In genomic region chr7:73822319-73823173, GRCh38 we compare ENCODE assay signal across 1 cellular context.
TF ChIP-seq lines count a peak whose summit lies in the region.

No MANE protein-coding gene starts in this region.

TF ChIP-seq in SK-N-SH, 30 proteins besides CTCF, POLR2A, EP300 and RAD21 (continued from another document):
- no peak for TF ChIP-seq IRF3 (IDR thresholded peaks at IDR 0.05; ENCODE audit: low read depth, low read length)
- TF ChIP-seq MXI1 (IDR thresholded peaks at IDR 0.05; ENCODE audit: low read depth, low read length) = peak; percentile 52; the same call in 1 of the 2 replicates
- no peak for TF ChIP-seq CHD2 (IDR thresholded peaks at IDR 0.05; ENCODE audit: low read length, partially characterized antibody)
- TF ChIP-seq REST (IDR thresholded peaks at IDR 0.05; ENCODE audit: low read depth, low read length) = 0 out of 2 replicates have a peak, but pooled peaks have one; percentile 61
- peak; percentile 80 for TF ChIP-seq GATA2 (CRISPR knock-in tag; IDR thresholded peaks at IDR 0.05)
- no peak for TF ChIP-seq GABPA (IDR thresholded peaks at IDR 0.05; ENCODE audit: low read depth)
- no peak for TF ChIP-seq ELF1 (IDR thresholded peaks at IDR 0.05)
- TF ChIP-seq MEF2A (IDR thresholded peaks at IDR 0.05; ENCODE audit: borderline replicate concordance, low read depth) = no peak; the same call in 1 of the 2 replicates
- TF ChIP-seq MAX (IDR thresholded peaks at IDR 0.05; ENCODE audit: low read depth) = no peak; the same call in 1 of the 2 replicates
- no peak; the same call in 1 of the 2 replicates for TF ChIP-seq TAF1 (IDR thresholded peaks at IDR 0.05; ENCODE audit: borderline replicate concordance, low read depth, low read length)
- TF ChIP-seq NRF1 (IDR thresholded peaks at IDR 0.05; ENCODE audit: low read depth, low read length) = no peak
- peak; percentile 96; the same call in 1 of the 2 replicates for TF ChIP-seq RXRA (IDR thresholded peaks at IDR 0.05; ENCODE audit: borderline replicate concordance, low read depth)
- TF ChIP-seq RCOR1 (IDR thresholded peaks at IDR 0.05; ENCODE audit: low read length) = no peak
- TF ChIP-seq FOSL2 (IDR thresholded peaks at IDR 0.05; ENCODE audit: borderline replicate concordance, low read depth) = peak; percentile 99
- no peak for TF ChIP-seq FOXJ3 (CRISPR knock-in tag; IDR thresholded peaks at IDR 0.05)
- peak; percentile 89 for TF ChIP-seq NFIC (IDR thresholded peaks at IDR 0.05; ENCODE audit: borderline replicate concordance)
